In genomic region chr7:121012919-121013318, GRCh38 we compare ENCODE assay signal across 24 cellular contexts. TPM values are rescaled to one million over a fixed set of nuclear protein-coding genes. Genes with fewer than 3 reads are reported as not detected.
"Had no signal": no experiment of that assay in that cellular context is flagged by ENCODE, and none has a peak within 500 bp of the region (broad histone marks: within the 10 kb centered on the region; RNA-seq: fewer than 3 reads in every experiment).

No MANE protein-coding gene starts in this region.

- H3K27me3 ChIP-seq: cardiac muscle cell, esophagus muscularis mucosa, hepatocyte, stomach, testis had no signal

- H3K4me3 ChIP-seq: cardiac muscle cell, esophagus muscularis mucosa, hepatocyte, stomach, testis had no signal

- ATAC-seq: activated CD8-positive, alpha-beta T cell treated with anti-CD3 and anti-CD28 coated beads for 36 hours; activated T-helper 17 cell treated with anti-CD3 and anti-CD28 coated beads, Interleukin-2, amount 50 U/mL, for 72 hours had no signal

- H3K9me3 ChIP-seq: esophagus muscularis mucosa, stomach, testis had no signal

- FAIRE-seq: endothelial cell of umbilical vein, islet of Langerhans, small intestine had no signal

- H3K36me3 ChIP-seq: cardiac muscle cell, esophagus muscularis mucosa, stomach had no signal

- DNase-seq: activated CD4-positive, alpha-beta T cell treated with anti-CD3 and anti-CD28 coated beads, Interleukin-2, amount 10 ng/mL, durations not matched to agents 24 days and 14 days; activated CD8-positive, alpha-beta T cell treated with anti-CD3 and anti-CD28 coated beads for 36 hours; activated naive CD4-positive, alpha-beta T cell; activated naive CD8-positive, alpha-beta T cell treated with anti-CD3 and anti-CD28 coated beads for 36 hours; activated T-cell treated with anti-CD3 and anti-CD28 coated beads, Interleukin-2, amount 50 U/mL, for 1 hour; amniotic stem cell; dermis blood vessel endothelial cell; effector memory CD4-positive, alpha-beta T cell; left cardiac atrium; midbrain; occipital lobe; posterior cingulate gyrus; small intestine; stimulated activated CD4-positive, alpha-beta T cell treated with anti-CD3 and anti-CD28 coated beads, Interleukin-4, amount 100 ng/mL, for 1 hour; stomach; T1000; testis had no signal

- H3K27ac ChIP-seq: cardiac muscle cell, esophagus muscularis mucosa, hepatocyte, stomach, testis had no signal

RNA-seq across cellular contexts. Expression of gene CPED1, which starts 24.4 kb away (rescaled TPM):
- total RNA-seq: activated CD4-positive, alpha-beta T cell treated with anti-CD3 and anti-CD28 coated beads, Interleukin-2, amount 10 ng/mL, durations not matched to agents 24 days and 14 days; activated CD8-positive, alpha-beta T cell treated with anti-CD3 and anti-CD28 coated beads for 36 hours; activated naive CD8-positive, alpha-beta T cell treated with anti-CD3 and anti-CD28 coated beads for 36 hours; activated T-helper 17 cell treated with anti-CD3 and anti-CD28 coated beads, Interleukin-2, amount 50 U/mL, for 72 hours had no signal
- polyA plus RNA-seq: neural cell had no signal
